In the genomic region with DNA sequence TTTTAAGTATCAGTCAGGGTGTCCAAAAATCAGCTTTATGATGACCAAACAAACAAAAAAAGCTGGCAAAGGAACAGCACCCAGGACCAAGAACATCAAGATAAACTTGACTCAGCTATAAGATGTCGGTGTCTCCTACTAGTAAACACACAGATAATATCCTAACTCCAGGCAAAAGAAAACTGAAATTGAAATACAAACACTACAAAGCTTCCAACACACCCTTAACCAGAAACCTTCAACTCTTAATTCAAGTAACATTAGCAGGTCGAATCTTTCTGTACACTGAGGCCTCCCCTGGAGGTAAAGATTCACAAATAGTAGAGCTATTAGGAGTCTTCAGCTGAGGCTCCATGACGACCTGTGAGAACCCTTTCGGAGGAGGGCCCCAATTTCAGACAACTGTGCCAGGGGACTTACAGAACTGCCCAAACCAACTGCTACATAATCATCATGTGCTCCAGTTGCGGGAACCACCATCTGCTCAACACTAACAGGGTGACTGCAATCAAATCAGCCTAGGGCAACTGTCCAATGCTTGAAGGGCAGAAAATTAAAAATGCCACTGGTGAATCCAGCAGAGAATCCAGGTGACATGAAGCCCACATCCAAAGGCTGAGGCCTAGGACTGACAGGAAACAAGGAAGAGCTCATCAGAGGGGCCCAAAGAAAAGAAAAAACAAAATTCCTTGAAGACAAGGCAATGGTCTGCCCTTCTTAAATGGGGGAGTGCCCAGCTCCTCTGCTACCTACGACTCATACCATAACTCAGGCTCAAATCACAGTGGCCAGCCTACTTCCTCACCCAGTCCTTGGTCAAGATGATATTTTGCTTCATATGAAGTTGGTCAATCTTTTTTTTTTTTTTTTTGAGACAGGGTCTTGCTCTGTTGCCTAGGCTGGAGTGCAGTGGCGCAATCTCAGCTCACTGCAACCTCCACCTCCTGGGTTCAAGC, we compare ENCODE assay signal across 8 cellular contexts. TPM values are rescaled to one million over a fixed set of nuclear protein-coding genes. Genes with fewer than 3 reads are reported as not detected.
DNase-seq lines count a peak whose midpoint lies in the region; ATAC-seq and TF ChIP-seq lines count a peak whose summit lies in the region.

No MANE protein-coding gene starts in this region.

- H3K27me3 ChIP-seq in CD8-positive, alpha-beta memory T cell (ENCODE audit: insufficient read depth, low read length, poor library complexity, severe bottlenecking): no peaks in the 10 kb centered on the region
- no peaks in the 10 kb centered on the region for H3K27me3 ChIP-seq in PC-3 (ENCODE audit: low read length)
- H3K27me3 ChIP-seq in heart left ventricle: no peaks in the 10 kb centered on the region
- H3K27me3 ChIP-seq in vagina: no peaks in the 10 kb centered on the region

- ATAC-seq in GM21786 (IDR thresholded peaks at IDR 0.05; ENCODE audit: unreplicated experiment) (peak; percentile 65), PC-3 (peak; percentile 67), heart left ventricle (peak; percentile 7 to 36 (median 18))

- no peaks in the 10 kb centered on the region for H3K9me3 Mint-ChIP-seq in CD8-positive, alpha-beta memory T cell

- H3K4me1 ChIP-seq in CD8-positive, alpha-beta memory T cell (ENCODE audit: insufficient read depth, low read length): peaks cover 27% of the 10 kb centered on the region
- peaks cover 15% of the 10 kb centered on the region for H3K4me1 ChIP-seq in PC-3 (ENCODE audit: insufficient read depth, low read length)
- peaks cover 11 to 71% (median 44%) of the 10 kb centered on the region in 12 donors for H3K4me1 ChIP-seq in heart left ventricle
- peaks cover 43% of the 10 kb centered on the region for H3K4me1 ChIP-seq in vagina

- H3K36me3 Mint-ChIP-seq in CD8-positive, alpha-beta memory T cell: peaks cover 32 to 83% (median 40%) of the 10 kb centered on the region in 3 donors

- TF ChIP-seq CTCF in PC-3 (conservative IDR thresholded peaks at IDR 0.05; ENCODE audit: low read depth, low read length) (no peak), heart left ventricle (IDR thresholded peaks at IDR 0.05) (no peak), vagina (IDR thresholded peaks at IDR 0.05) (no peak)

- intact Hi-C loops in PC-3 (cut with micrococcal nuclease): no loop called here
- intact Hi-C loops in heart left ventricle (cut with DNase I): loop anchor here in 2 of 10 donors (5.0 kb wide), 1 partner anchor 104 kb away; a partner anchor contains a TSS
- intact Hi-C loops in vagina (cut with DNase I): no loop called here

- POLR2A ChIA-PET in CD8-positive, alpha-beta memory T cell (lab: Charles Lee): interaction anchor here (0.6 to 0.7 kb wide), 2 partner anchors 40 to 1020 kb away, joined by 5 read pairs; no protein-coding TSS in a partner anchor
- POLR2A ChIA-PET in PC-3 (lab: Charles Lee; ENCODE audit: unreplicated experiment): no interaction called here

- BruUV-seq in PC-3 (replicated peaks; lab: Mats Ljungman, UMichigan): no TSS peak

- CTCF ChIA-PET in CD8-positive, alpha-beta memory T cell (lab: Charles Lee): interaction anchor here (0.6 to 1.3 kb wide), 3 partner anchors 10 to 19 kb away, joined by 3 to 4 read pairs (median 4); no protein-coding TSS in a partner anchor
- CTCF ChIA-PET in PC-3 (lab: Charles Lee): no interaction called here

- H3K9me2 ChIP-seq in PC-3 (replicated peaks; ENCODE audit: low read length): no peaks in the 10 kb centered on the region

- peaks cover 17% of the 10 kb centered on the region for H3K79me2 ChIP-seq in PC-3 (ENCODE audit: low read length)

- peaks cover 0 to 1% of the 10 kb centered on the region in 2 donors for H3K27me3 Mint-ChIP-seq in CD8-positive, alpha-beta memory T cell

- peak overlapping the region in 6 of 8 donors; percentile 89 to 96 (median 92) for H3K27ac Mint-ChIP-seq in CD8-positive, alpha-beta memory T cell

- no peak overlapping the region for H2AFZ ChIP-seq in PC-3 (ENCODE audit: low read length)

- peak overlapping the region in 5 of 7 donors; percentile 29 to 80 (median 74) for H3K4me3 Mint-ChIP-seq in CD8-positive, alpha-beta memory T cell

- no peaks in the 10 kb centered on the region for H3F3A ChIP-seq in PC-3 (ENCODE audit: low read length, unreplicated experiment)

- no peak overlapping the region for H3K9ac ChIP-seq in PC-3 (ENCODE audit: low read length)

- no peaks in the 10 kb centered on the region for H4K20me1 ChIP-seq in PC-3 (ENCODE audit: low read length)

- no peak for TF ChIP-seq POLR2A in heart left ventricle (IDR thresholded peaks at IDR 0.05)
- no peak for TF ChIP-seq POLR2A in vagina (IDR thresholded peaks at IDR 0.05)

- peak overlapping the region; percentile 9 for H3K4me3 ChIP-seq in CD8-positive, alpha-beta memory T cell (ENCODE audit: low read length)
- no peak overlapping the region for H3K4me3 ChIP-seq in PC-3 (ENCODE audit: low read length)
- H3K4me3 ChIP-seq in heart left ventricle: peak overlapping the region in 2 of 12 donors; percentile 2 to 18
- no peak overlapping the region for H3K4me3 ChIP-seq in vagina

- peak overlapping the region; percentile 28 for H3K27ac ChIP-seq in CD8-positive, alpha-beta memory T cell (ENCODE audit: low read depth, low read length)
- 0 out of 2 replicates have a peak overlapping the region, but pooled peaks have one; percentile 11 for H3K27ac ChIP-seq in PC-3 (ENCODE audit: low read length)
- peak overlapping the region; percentile 35 to 83 (median 64) for H3K27ac ChIP-seq in heart left ventricle
- H3K27ac ChIP-seq in vagina: peak overlapping the region; percentile 58

- no peaks in the 10 kb centered on the region for H3K9me3 ChIP-seq in CD8-positive, alpha-beta memory T cell (ENCODE audit: low read length)
- H3K9me3 ChIP-seq in PC-3 (ENCODE audit: low read length): no peaks in the 10 kb centered on the region
- no peaks in the 10 kb centered on the region for H3K9me3 ChIP-seq in heart left ventricle
- H3K9me3 ChIP-seq in vagina: no peaks in the 10 kb centered on the region

- H3K4me1 Mint-ChIP-seq in CD8-positive, alpha-beta memory T cell: peaks cover 62 to 89% (median 78%) of the 10 kb centered on the region in 3 donors

- WGBS in heart left ventricle, 4 donors: 54 to 69% (median 57%) methylated on average over 7 of the region's 7 CpGs

- no peak for DNase-seq in CD8-positive, alpha-beta memory T cell
- DNase-seq in PC-3: peak; percentile 30
- DNase-seq in heart left ventricle: no peak
- DNase-seq in vagina (ENCODE audit: extremely low spot score in 2 of 2): no peak
- DNase-seq in NAMALWA (ENCODE audit: low spot score): no peak
- no peak for DNase-seq in DMS79 treated with DMSO at 0.1 percent for 48 hours (lab: John Stamatoyannopoulos, UW)
- DNase-seq in HK-2 (ENCODE audit: unreplicated experiment): no peak

- peaks cover 11% of the 10 kb centered on the region for H3K36me3 ChIP-seq in CD8-positive, alpha-beta memory T cell (ENCODE audit: insufficient read depth, low read length)
- H3K36me3 ChIP-seq in PC-3 (ENCODE audit: low read depth, low read length) (peaks cover 16% of the 10 kb centered on the region), heart left ventricle (peaks cover 0 to 52% (median 26%) of the 10 kb centered on the region in 9 donors), vagina (peaks cover 0 to 13% of the 10 kb centered on the region in 2 donors)

- peak overlapping the region; percentile 10; the same call in 1 of the 2 replicates for H3K4me2 ChIP-seq in PC-3 (ENCODE audit: low read length)

RNA-seq across cellular contexts. Expression of a gene that starts 20.0 kb away (rescaled TPM):
- 10 to 100 TPM; 50.2 to 56.1 TPM for total RNA-seq in CD8-positive, alpha-beta memory T cell
- 29.7 TPM for polyA plus RNA-seq in CD8-positive, alpha-beta memory T cell
- total RNA-seq in PC-3 (2014; rRNA removed) (77.3 TPM in 2 replicates), heart left ventricle (10 to 100 TPM; 30.5 to 77.0 (median 48.9) TPM), vagina (90.4 TPM)
- 10 to 100 TPM; 14.5 to 42.5 TPM for polyA plus RNA-seq in heart left ventricle

Comparison
In these comparisons a context has a peak if more than half of its experiments do, and no peak if none do; other contexts are left out.
1. H3K27ac ChIP-seq: peak in every context shown above with its lines; median percentile 64 in heart left ventricle; 58 in vagina; 28 in CD8-positive, alpha-beta memory T cell; 11 in PC-3.